Comparison of ENCODE assay signal across 8 cellular contexts in genomic region chr21:38733973-38734546, GRCh38.
DNase-seq lines count a peak whose midpoint lies in the region; ATAC-seq and TF ChIP-seq lines count a peak whose summit lies in the region.

No MANE protein-coding gene starts in this region.

- no peak overlapping the region for H2BK15ac ChIP-seq in mesendoderm (replicated peaks; ENCODE audit: low read depth)

- no peak overlapping the region for H3K27ac Mint-ChIP-seq in endodermal cell

- peak overlapping the region; percentile 16 for H3K4ac ChIP-seq in mesendoderm (ENCODE audit: low read depth, low read length)

- H3K27me3 Mint-ChIP-seq in endodermal cell (ENCODE audit: insufficient read depth) = peaks cover 4% of the 10 kb centered on the region

- H3K79me2 ChIP-seq in mesendoderm (ENCODE audit: control insufficient read depth, insufficient read depth, low read length) = no peaks in the 10 kb centered on the region

- H4K5ac ChIP-seq in mesendoderm (ENCODE audit: low read length) = no peak overlapping the region

- no peak for ATAC-seq in GM19395 (IDR thresholded peaks at IDR 0.05; ENCODE audit: unreplicated experiment)

- 2 to 7% methylated on average over 25 to 30 of the region's 30 CpGs for WGBS in endodermal cell (ENCODE audit: insufficient coverage in 1 of 2, insufficient read length in 1 of 2), 2 experiments
- WGBS in mesendoderm (ENCODE audit: extremely low coverage, insufficient coverage, low lambda C conversion rate) = no CpG with 5 or more reads among the region's 30 CpGs

- peak; percentile 93 for TF ChIP-seq CTCF in endodermal cell (conservative IDR thresholded peaks at IDR 0.05)

- H3K36me3 ChIP-seq in BLaER1 treated with 17β-estradiol and CSF1 and Interleukin-3, amounts not matched to agents 10 nM and 100 nM = peaks cover 0 to 11% (median 0%) of the 10 kb centered on the region in 11 experiments; a peak in 3 of 22 replicates
- H3K36me3 ChIP-seq in endodermal cell (ENCODE audit: control insufficient read depth, insufficient read depth, low read length) (no peaks in the 10 kb centered on the region), mesendoderm (ENCODE audit: control insufficient read depth, insufficient read depth, low read length) (no peaks in the 10 kb centered on the region)

- H3K4me1 ChIP-seq in BLaER1 treated with 17β-estradiol and CSF1 and Interleukin-3, amounts not matched to agents 10 nM and 100 nM = peaks cover 14 to 23% (median 21%) of the 10 kb centered on the region in 10 experiments
- H3K4me1 ChIP-seq in endodermal cell (ENCODE audit: control insufficient read depth, insufficient read depth, low read length) (no peaks in the 10 kb centered on the region), mesendoderm (ENCODE audit: control insufficient read depth, low read depth, low read length) (no peaks in the 10 kb centered on the region)

- no peaks in the 10 kb centered on the region for H3K36me3 Mint-ChIP-seq in endodermal cell (ENCODE audit: low read depth)

- DNase-seq in HPDE6-E6E7 (ENCODE audit: extremely low spot score) (peak; percentile 60), NOMO-1 (lab: John Stamatoyannopoulos, UW; ENCODE audit: unreplicated experiment in 2 of 2) (peak; percentile 64 to 79), endodermal cell (peak; percentile 96), mesendoderm (peak; percentile 82)
- DNase-seq in activated CD8-positive, alpha-beta memory T cell treated with anti-CD3 and anti-CD28 coated beads, Interleukin-2, amount 50 U/mL, for 24 hours (ENCODE audit: extremely low read depth) = peak; percentile 43
- peak; percentile 37 to 70 (median 64) for DNase-seq in stimulated activated CD4-positive, alpha-beta T cell treated with anti-CD3 and anti-CD28 coated beads, TNF-alpha, amount 100 ng/mL, for 48 hours (ENCODE audit: low read depth in 3 of 3)

- no peaks in the 10 kb centered on the region for H3K9me3 Mint-ChIP-seq in endodermal cell

- no peak overlapping the region for H2BK5ac ChIP-seq in mesendoderm (ENCODE audit: low read length)

- peaks cover 14 to 24% (median 18%) of the 10 kb centered on the region in 11 experiments for H3K9me3 ChIP-seq in BLaER1 treated with 17β-estradiol and CSF1 and Interleukin-3, amounts not matched to agents 10 nM and 100 nM (replicated peaks in 1 of 11)
- H3K9me3 ChIP-seq in endodermal cell (ENCODE audit: control insufficient read depth, low read length) = no peaks in the 10 kb centered on the region

- no peak overlapping the region for H3K18ac ChIP-seq in mesendoderm (ENCODE audit: low read length)

- peak overlapping the region; percentile 35 for H3K4me3 Mint-ChIP-seq in endodermal cell

- no peak overlapping the region for H2BK120ac ChIP-seq in mesendoderm (ENCODE audit: low read depth, low read length)

- H3K56ac ChIP-seq in mesendoderm (ENCODE audit: low read length) = peak overlapping the region; percentile 51

- peak overlapping the region; percentile 93 to 98 (median 97) for H3K4me2 ChIP-seq in BLaER1 treated with 17β-estradiol and CSF1 and Interleukin-3, amounts not matched to agents 10 nM and 100 nM
- peak overlapping the region; percentile 98 for H3K4me2 ChIP-seq in mesendoderm (ENCODE audit: low read length)

- no peaks in the 10 kb centered on the region for H4K20me1 ChIP-seq in BLaER1 treated with 17β-estradiol and CSF1 and Interleukin-3, amounts not matched to agents 10 nM and 100 nM

- no peaks in the 10 kb centered on the region for H3K79me1 ChIP-seq in mesendoderm (ENCODE audit: low read length)

- H3K27me3 ChIP-seq in BLaER1 treated with 17β-estradiol and CSF1 and Interleukin-3, amounts not matched to agents 10 nM and 100 nM = no peaks in the 10 kb centered on the region
- H3K27me3 ChIP-seq in endodermal cell (ENCODE audit: control insufficient read depth, insufficient read depth, low read length, poor library complexity, severe bottlenecking) = no peaks in the 10 kb centered on the region
- H3K27me3 ChIP-seq in mesendoderm (ENCODE audit: insufficient read depth, low read length, poor library complexity) = no peaks in the 10 kb centered on the region

- H4K8ac ChIP-seq in mesendoderm (ENCODE audit: low read depth, low read length) = no peak overlapping the region

- H3K27ac ChIP-seq in BLaER1 treated with 17β-estradiol and CSF1 and Interleukin-3, amounts not matched to agents 10 nM and 100 nM = peak overlapping the region in 10 of 11 experiments; percentile 26 to 79 (median 56); a peak in 19 of 22 replicates
- H3K27ac ChIP-seq in endodermal cell (ENCODE audit: low read depth, low read length) = no peak overlapping the region
- H3K27ac ChIP-seq in mesendoderm (ENCODE audit: low read depth, low read length) = no peak overlapping the region

- no peak overlapping the region for H3K23ac ChIP-seq in mesendoderm (ENCODE audit: low read length)

- H3K4me1 Mint-ChIP-seq in endodermal cell = peaks cover 9% of the 10 kb centered on the region

- no peak overlapping the region for H2AK5ac ChIP-seq in mesendoderm (ENCODE audit: low read length)

- H3K4me3 ChIP-seq in BLaER1 treated with 17β-estradiol and CSF1 and Interleukin-3, amounts not matched to agents 10 nM and 100 nM = peak overlapping the region; percentile 45 to 73 (median 60)
- H3K4me3 ChIP-seq in endodermal cell (ENCODE audit: low read length) = peak overlapping the region; percentile 69
- no peak overlapping the region for H3K4me3 ChIP-seq in mesendoderm (ENCODE audit: low read length)

- peak overlapping the region; percentile 50 to 78 (median 68); a peak in 20 of 22 replicates for H3K9ac ChIP-seq in BLaER1 treated with 17β-estradiol and CSF1 and Interleukin-3, amounts not matched to agents 10 nM and 100 nM
- H3K9ac ChIP-seq in endodermal cell (ENCODE audit: extremely low read depth, low read length, poor library complexity, severe bottlenecking) (no peak overlapping the region), mesendoderm (ENCODE audit: low read length) (peak overlapping the region; percentile 30)

Comparison
In these comparisons a context has a peak if more than half of its experiments do, and no peak if none do; other contexts are left out.
1. H3K27ac ChIP-seq: peak in BLaER1 treated with 17β-estradiol and CSF1 and Interleukin-3, amounts not matched to agents 10 nM and 100 nM (10 of 11); none in endodermal cell (single experiment) and mesendoderm (single experiment).
2. DNase-seq: peak in every context shown above with its lines; median percentile 96 in endodermal cell; 82 in mesendoderm; 72 in NOMO-1; 64 in stimulated activated CD4-positive, alpha-beta T cell treated with anti-CD3 and anti-CD28 coated beads, TNF-alpha, amount 100 ng/mL, for 48 hours; 60 in HPDE6-E6E7; 43 in activated CD8-positive, alpha-beta memory T cell treated with anti-CD3 and anti-CD28 coated beads, Interleukin-2, amount 50 U/mL, for 24 hours.